In genomic region chr6:169701218-169701952, GRCh38 we compare ENCODE assay signal across 8 cellular contexts. TPM values are rescaled to one million over a fixed set of nuclear protein-coding genes. Genes with fewer than 3 reads are reported as not detected.
DNase-seq lines count a peak whose midpoint lies in the region; ATAC-seq, FAIRE-seq and TF ChIP-seq lines count a peak whose summit lies in the region.

No MANE protein-coding gene starts in this region.

- 1% methylated on average over 12 of the region's 56 CpGs for WGBS in A549 (ENCODE audit: missing lambda C conversion rate)

- H3K4me1 Mint-ChIP-seq in stimulated activated memory B cell treated with anti-CD40 and anti-IgM and Interleukin-4, amounts not matched to agents 10 μg/mL and 1 μg/mL and 100 μg/mL, for 72 hours = peaks cover 46% of the 10 kb centered on the region

- TF ChIP-seq EP300 in A549 (IDR thresholded peaks at IDR 0.05) = no peak

- peak overlapping the region; percentile 90 to 100 for H3K27ac ChIP-seq in A549

- ATAC-seq in A549 (peak in 1 of 2 experiments; percentile 76; a peak in 3 of 6 replicates), GM18499 (IDR thresholded peaks at IDR 0.05; ENCODE audit: insufficient read depth, unreplicated experiment) (peak; percentile 1), HG03439 (IDR thresholded peaks at IDR 0.05; ENCODE audit: unreplicated experiment) (peak; percentile 8)
- peak in 1 of 2 donors; percentile 1 for ATAC-seq in activated naive CD4-positive, alpha-beta T cell treated with anti-CD3 and anti-CD28 coated beads, Interleukin-2, amount 50 U/mL, for 72 hours
- peak; percentile 1 for ATAC-seq in stimulated activated memory B cell treated with anti-CD40 and anti-IgM and Interleukin-4, amounts not matched to agents 10 μg/mL and 1 μg/mL and 100 μg/mL, for 72 hours

- TF ChIP-seq RAD21 in A549 (conservative IDR thresholded peaks at IDR 0.05 in 1 of 2, IDR thresholded peaks at IDR 0.05 in 1 of 2) = no peak

- H3K9me3 ChIP-seq in A549 (peaks cover under 1% of the 10 kb centered on the region; the same call in 1 of the 3 replicates), iPS-15b (ENCODE audit: control insufficient read depth, insufficient read depth, low read length) (no peaks in the 10 kb centered on the region)

- peak overlapping the region; percentile 67 for H3K4me3 ChIP-seq in A549
- peak overlapping the region; percentile 92 for H3K4me3 ChIP-seq in iPS-15b (ENCODE audit: low read depth, low read length)

- no peak for TF ChIP-seq POLR2A in A549 (IDR thresholded peaks at IDR 0.05; ENCODE audit: low read length)

- H3K4me3 Mint-ChIP-seq in stimulated activated memory B cell treated with anti-CD40 and anti-IgM and Interleukin-4, amounts not matched to agents 10 μg/mL and 1 μg/mL and 100 μg/mL, for 72 hours = peak overlapping the region; percentile 95

- FAIRE-seq in A549 (lab: Jason Lieb, UNC) = no peak

- peak overlapping the region; percentile 93 to 96 for H3K27ac Mint-ChIP-seq in activated naive CD4-positive, alpha-beta T cell treated with anti-CD3 and anti-CD28 coated beads, Interleukin-2, amount 50 U/mL, for 72 hours
- H3K27ac Mint-ChIP-seq in stimulated activated memory B cell treated with anti-CD40 and anti-IgM and Interleukin-4, amounts not matched to agents 10 μg/mL and 1 μg/mL and 100 μg/mL, for 72 hours = peak overlapping the region; percentile 93

- peaks cover 12% of the 10 kb centered on the region for H3K36me3 ChIP-seq in iPS-15b (ENCODE audit: control insufficient read depth, insufficient read depth, low read length)

- H3K4me1 ChIP-seq in A549 = peaks cover 31% of the 10 kb centered on the region
- H3K4me1 ChIP-seq in iPS-15b (ENCODE audit: control insufficient read depth, insufficient read depth, low read length) = peaks cover 14% of the 10 kb centered on the region

- DNase-seq in A549 (ENCODE audit: low read depth in 1 of 2, low spot score in 1 of 2) (no peak), NCI-H1694 (lab: John Stamatoyannopoulos, UW) (no peak), kidney tubule cell (ENCODE audit: low spot score) (no peak)
- DNase-seq in activated naive CD4-positive, alpha-beta T cell treated with anti-CD3 and anti-CD28 coated beads, Interleukin-2, amount 50 U/mL, for 72 hours (ENCODE audit: low spot score in 2 of 2) = no peak

- H3K9me3 Mint-ChIP-seq in activated naive CD4-positive, alpha-beta T cell treated with anti-CD3 and anti-CD28 coated beads, Interleukin-2, amount 50 U/mL, for 72 hours = peaks cover under 1% of the 10 kb centered on the region in 2 donors
- peaks cover under 1% of the 10 kb centered on the region for H3K9me3 Mint-ChIP-seq in stimulated activated memory B cell treated with anti-CD40 and anti-IgM and Interleukin-4, amounts not matched to agents 10 μg/mL and 1 μg/mL and 100 μg/mL, for 72 hours

- no peak for TF ChIP-seq CTCF in A549 (IDR thresholded peaks at IDR 0.05)

- H3K4me2 ChIP-seq in A549 = peak overlapping the region; percentile 85

- peak overlapping the region; percentile 79 for H3K9ac ChIP-seq in iPS-15b (ENCODE audit: low read depth, low read length)

- peaks cover 20 to 27% of the 10 kb centered on the region in 2 donors for H3K36me3 Mint-ChIP-seq in activated naive CD4-positive, alpha-beta T cell treated with anti-CD3 and anti-CD28 coated beads, Interleukin-2, amount 50 U/mL, for 72 hours
- peaks cover 11% of the 10 kb centered on the region for H3K36me3 Mint-ChIP-seq in stimulated activated memory B cell treated with anti-CD40 and anti-IgM and Interleukin-4, amounts not matched to agents 10 μg/mL and 1 μg/mL and 100 μg/mL, for 72 hours

- CTCF ChIA-PET in A549 (lab: Yijun Ruan, JAX) = interaction anchor here (1.4 kb wide), 1 partner anchor 10 kb away, joined by 3 read pairs; no protein-coding TSS in a partner anchor

- H3K27me3 Mint-ChIP-seq in stimulated activated memory B cell treated with anti-CD40 and anti-IgM and Interleukin-4, amounts not matched to agents 10 μg/mL and 1 μg/mL and 100 μg/mL, for 72 hours = no peaks in the 10 kb centered on the region

- no peaks in the 10 kb centered on the region for H3K27me3 ChIP-seq in iPS-15b (ENCODE audit: control insufficient read depth, insufficient read depth, low read length)

- POLR2A ChIA-PET in A549 (lab: Yijun Ruan, JAX) = interaction anchor here (0.9 to 2.1 kb wide), 4 partner anchors 21 to 409 kb away, joined by 3 to 13 read pairs (median 6); partner anchors contain the start of genes DYNLT2 and ERMARD

TF ChIP-seq in A549, 52 proteins besides CTCF, POLR2A, EP300 and RAD21 (continues in another document):
- TF ChIP-seq RCOR1 (IDR thresholded peaks at IDR 0.05; ENCODE audit: low read depth, low read length) = no peak
- TF ChIP-seq FOXS1 (CRISPR knock-in tag; IDR thresholded peaks at IDR 0.05) = no peak
- no peak for TF ChIP-seq MAFK (IDR thresholded peaks at IDR 0.05; ENCODE audit: partially characterized antibody)
- no peak for TF ChIP-seq NFE2L2 (conservative IDR thresholded peaks at IDR 0.05; ENCODE audit: low read length)
- no peak for TF ChIP-seq HOXB5 (CRISPR knock-in tag; IDR thresholded peaks at IDR 0.05)
- no peak for TF ChIP-seq FOSB (CRISPR knock-in tag; IDR thresholded peaks at IDR 0.05)
- TF ChIP-seq HDAC2 (IDR thresholded peaks at IDR 0.05) = no peak
- no peak for TF ChIP-seq TP53 (CRISPR knock-in tag; IDR thresholded peaks at IDR 0.05)
- no peak for TF ChIP-seq MYC (IDR thresholded peaks at IDR 0.05; ENCODE audit: borderline replicate concordance, low read length)
- no peak for TF ChIP-seq RNF2 (IDR thresholded peaks at IDR 0.05; ENCODE audit: borderline replicate concordance, low read depth)
- TF ChIP-seq ELK1 (IDR thresholded peaks at IDR 0.05; ENCODE audit: low read depth, low read length) = no peak
- no peak for TF ChIP-seq FOSL2 (IDR thresholded peaks at IDR 0.05)
- TF ChIP-seq FOSL2 (CRISPR knock-in tag; IDR thresholded peaks at IDR 0.05) = no peak
- TF ChIP-seq ZFP36 (IDR thresholded peaks at IDR 0.05; ENCODE audit: borderline replicate concordance, partially characterized antibody) = no peak
- TF ChIP-seq ZC3H11A (IDR thresholded peaks at IDR 0.05) = no peak

RNA-seq across cellular contexts. Expression of gene WDR27, which starts 0.4 kb away (rescaled TPM):
- polyA plus RNA-seq in A549 (2011; rRNA removed) (31.4 and 36.1 TPM in 2 replicates), A549 (2017; fragmentation: RNase III; extraction: RNeasy Plus Mini Kit Qiagen cat#74134 plus additional on column Dnase treatment) (16.5 to 19.1 TPM (median 18.9 TPM) in 3 replicates)
- polyA plus RNA-seq in A549 (2012; cell fraction: cytosol; rRNA removed) = 16.9 and 17.5 TPM in 2 replicates
- 183 and 193 TPM in 2 replicates for polyA plus RNA-seq in A549 (2012; cell fraction: nucleus; rRNA removed)
- 31.8 and 43.5 TPM in 2 replicates for polyA minus RNA-seq in A549 (2011; rRNA and poly(A)+ RNA removed)
- 10 to 100 TPM; 28.9 to 48.1 TPM for total RNA-seq in activated naive CD4-positive, alpha-beta T cell treated with anti-CD3 and anti-CD28 coated beads, Interleukin-2, amount 50 U/mL, for 72 hours

RNA-seq across cellular contexts. Expression of gene C6orf120, which starts 0.5 kb away (rescaled TPM):
- polyA plus RNA-seq in A549 (2011; rRNA removed) (14.8 and 17.3 TPM in 2 replicates), A549 (2017; fragmentation: RNase III; extraction: RNeasy Plus Mini Kit Qiagen cat#74134 plus additional on column Dnase treatment) (11.2 to 14.1 TPM (median 13.1 TPM) in 3 replicates)
- polyA plus RNA-seq in A549 (2012; cell fraction: cytosol; rRNA removed) = 3.4 and 4.6 TPM in 2 replicates
- 3.0 and 3.1 TPM in 2 replicates for polyA plus RNA-seq in A549 (2012; cell fraction: nucleus; rRNA removed)
- 3.6 and 3.7 TPM in 2 replicates for polyA minus RNA-seq in A549 (2011; rRNA and poly(A)+ RNA removed)
- total RNA-seq in activated naive CD4-positive, alpha-beta T cell treated with anti-CD3 and anti-CD28 coated beads, Interleukin-2, amount 50 U/mL, for 72 hours = 10 to 100 TPM in 1 of 2 donors, 1 to 10 TPM in 1; 8.9 to 13.9 TPM

RNA-seq across cellular contexts. Expression of gene PHF10, which starts 22.9 kb away (rescaled TPM):
- 29.3 and 29.6 TPM in 2 replicates for polyA plus RNA-seq in A549 (2011; rRNA removed)
- polyA plus RNA-seq in A549 (2012; cell fraction: cytosol; rRNA removed) = 13.5 and 14.0 TPM in 2 replicates
- polyA plus RNA-seq in A549 (2012; cell fraction: nucleus; rRNA removed) = 6.0 and 11.1 TPM in 2 replicates
- polyA plus RNA-seq in A549 (2017; fragmentation: RNase III; extraction: RNeasy Plus Mini Kit Qiagen cat#74134 plus additional on column Dnase treatment) = 21.9 to 23.3 TPM (median 22.6 TPM) in 3 replicates
- 9.1 and 9.2 TPM in 2 replicates for polyA minus RNA-seq in A549 (2011; rRNA and poly(A)+ RNA removed)
- total RNA-seq in activated naive CD4-positive, alpha-beta T cell treated with anti-CD3 and anti-CD28 coated beads, Interleukin-2, amount 50 U/mL, for 72 hours = 10 to 100 TPM; 79.9 to 90.3 TPM

RNA-seq across cellular contexts. Expression of gene DYNLT2, which starts 50.0 kb away (rescaled TPM):
- 0.85 and 2.0 TPM in 2 replicates for polyA plus RNA-seq in A549 (2011; rRNA removed)
- polyA plus RNA-seq in A549 (2012; cell fraction: cytosol; rRNA removed) = 0.58 and 0.69 TPM in 2 replicates
- polyA plus RNA-seq in A549 (2012; cell fraction: nucleus; rRNA removed) = 0.25 and 0.83 TPM in 2 replicates
- 1.1 to 1.4 TPM (median 1.1 TPM) in 3 replicates for polyA plus RNA-seq in A549 (2017; fragmentation: RNase III; extraction: RNeasy Plus Mini Kit Qiagen cat#74134 plus additional on column Dnase treatment)
- 0.21 and 0.78 TPM in 2 replicates for polyA minus RNA-seq in A549 (2011; rRNA and poly(A)+ RNA removed)
- total RNA-seq in activated naive CD4-positive, alpha-beta T cell treated with anti-CD3 and anti-CD28 coated beads, Interleukin-2, amount 50 U/mL, for 72 hours = 1 to 10 TPM; 2.3 to 2.6 TPM

RNA-seq across cellular contexts. Expression of gene ERMARD, which starts 50.0 kb away (rescaled TPM):
- 22.5 and 22.8 TPM in 2 replicates for polyA plus RNA-seq in A549 (2011; rRNA removed)
- 13.8 and 17.8 TPM in 2 replicates for polyA plus RNA-seq in A549 (2012; cell fraction: cytosol; rRNA removed)
- 39.1 and 46.4 TPM in 2 replicates for polyA plus RNA-seq in A549 (2012; cell fraction: nucleus; rRNA removed)
- polyA plus RNA-seq in A549 (2017; fragmentation: RNase III; extraction: RNeasy Plus Mini Kit Qiagen cat#74134 plus additional on column Dnase treatment) = 7.7 to 9.2 TPM (median 8.5 TPM) in 3 replicates
- 11.8 and 13.1 TPM in 2 replicates for polyA minus RNA-seq in A549 (2011; rRNA and poly(A)+ RNA removed)
- total RNA-seq in activated naive CD4-positive, alpha-beta T cell treated with anti-CD3 and anti-CD28 coated beads, Interleukin-2, amount 50 U/mL, for 72 hours = 10 to 100 TPM; 15.2 to 35.5 TPM
